In the genomic region with DNA sequence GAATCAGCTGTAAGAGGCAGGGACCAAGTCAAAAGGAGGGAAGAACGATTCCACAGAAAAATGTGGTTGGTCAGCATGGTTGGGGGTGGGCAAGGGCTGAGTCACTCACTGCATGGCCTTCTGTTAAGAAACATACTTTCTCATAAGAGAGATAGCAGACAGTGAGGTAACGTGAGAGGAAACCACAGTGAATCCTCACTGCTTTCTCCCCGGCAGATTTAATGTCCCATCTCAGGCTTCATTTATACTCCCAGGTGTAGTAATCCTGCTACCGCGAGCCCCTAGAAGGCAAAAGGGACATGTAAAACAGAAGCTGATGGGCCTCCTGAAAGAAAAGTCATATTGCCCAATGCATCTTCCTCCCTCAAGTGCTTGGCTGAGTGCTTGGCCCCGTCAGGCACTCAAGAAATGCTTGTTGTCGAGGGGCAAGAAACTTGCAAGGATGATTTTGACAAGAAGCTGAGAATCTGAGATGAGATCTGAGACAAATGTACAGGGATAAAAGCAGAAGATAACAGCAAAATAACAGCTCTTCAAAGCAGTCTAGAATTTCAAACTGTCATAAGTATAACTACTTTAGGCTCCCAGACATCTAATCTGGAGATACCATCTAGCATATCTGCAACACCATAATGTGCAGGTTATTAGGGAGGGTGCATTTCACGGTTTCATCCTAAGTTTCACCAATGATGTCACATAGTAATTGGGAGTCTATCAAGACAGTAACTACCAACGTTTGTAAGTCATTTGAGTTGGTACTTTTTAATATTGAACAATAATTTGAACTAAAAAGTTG, we compare ENCODE assay signal across 8 cellular contexts. TPM values are rescaled to one million over a fixed set of nuclear protein-coding genes. Genes with fewer than 3 reads are reported as not detected.
DNase-seq lines count a peak whose midpoint lies in the region; ATAC-seq and TF ChIP-seq lines count a peak whose summit lies in the region.

No MANE protein-coding gene starts in this region.

- H3K4me1 ChIP-seq in HEK293 (ENCODE audit: control insufficient read depth, insufficient read depth, low read length): no peaks in the 10 kb centered on the region
- peaks cover 12% of the 10 kb centered on the region for H3K4me1 ChIP-seq in skeletal muscle satellite cell (ENCODE audit: control insufficient read depth, insufficient read depth, low read length)

- TF ChIP-seq CTCF in AG10803 (conservative IDR thresholded peaks at IDR 0.05; ENCODE audit: low read length) (no peak), HEK293 (tag by site-specific recombination; IDR thresholded peaks at IDR 0.05) (no peak)

- no peak overlapping the region for H3K27ac ChIP-seq in HEK293 (ENCODE audit: extremely low read depth, low read depth, low read length)

- H3K9me3 ChIP-seq in HEK293 (ENCODE audit: control insufficient read depth, insufficient read depth, low read depth, low read length): no peaks in the 10 kb centered on the region
- no peaks in the 10 kb centered on the region for H3K9me3 ChIP-seq in skeletal muscle satellite cell (replicated peaks; ENCODE audit: low read length)

- POLR2A ChIA-PET in HEK293 (lab: Yijun Ruan, JAX) (no interaction called here), HEK293T (lab: Yijun Ruan, JAX) (no interaction called here)

- DNase-seq in AG10803 (ENCODE audit: low read depth): peak; percentile 85
- peak; percentile 30 for DNase-seq in SW480 (ENCODE audit: low spot score)
- DNase-seq in fibroblast of gingiva (ENCODE audit: low read depth): peak; percentile 65
- no peak for DNase-seq in HEK293T (ENCODE audit: extremely low spot score)

- no peaks in the 10 kb centered on the region for H3K27me3 ChIP-seq in skeletal muscle satellite cell (ENCODE audit: control insufficient read depth, insufficient read depth, low read length)

- H3K36me3 ChIP-seq in HEK293 (ENCODE audit: control insufficient read depth in 2 of 2, insufficient read depth in 1 of 2, low read length in 2 of 2) (no peaks in the 10 kb centered on the region), skeletal muscle satellite cell (ENCODE audit: insufficient read depth, low read length) (no peaks in the 10 kb centered on the region)

- ATAC-seq in GM18519 (IDR thresholded peaks at IDR 0.05; ENCODE audit: low FRiP score, unreplicated experiment) (no peak), GM18909 (IDR thresholded peaks at IDR 0.05; ENCODE audit: poor library complexity, unreplicated experiment) (no peak)

- H3K4me3 ChIP-seq in AG10803 (ENCODE audit: low read length) (peak overlapping the region; percentile 13; the same call in 1 of the 2 replicates), HEK293 (ENCODE audit: low read depth, low read length) (no peak overlapping the region), skeletal muscle satellite cell (ENCODE audit: low read length) (no peak overlapping the region)

- CTCF ChIA-PET in HEK293 (lab: Yijun Ruan, JAX): interaction anchor here (0.7 to 1.1 kb wide), 2 partner anchors 36 to 57 kb away, joined by 3 to 4 read pairs; no protein-coding TSS in a partner anchor
- CTCF ChIA-PET in HEK293T (lab: Yijun Ruan, JAX): no interaction called here

- H3K9ac ChIP-seq in skeletal muscle satellite cell (ENCODE audit: low read depth, low read length): no peak overlapping the region

- peak overlapping the region; percentile 63 for H3K4me2 ChIP-seq in skeletal muscle satellite cell (ENCODE audit: low read length)

TF ChIP-seq in HEK293, 187 proteins besides CTCF, POLR2A, EP300 and RAD21 (continues in another document):
- TF ChIP-seq ZIC2 (tag by site-specific recombination; IDR thresholded peaks at IDR 0.05) (no peak), ZNF843 (tag by site-specific recombination; IDR thresholded peaks at IDR 0.05) (no peak), ZNF561 (tag by site-specific recombination; IDR thresholded peaks at IDR 0.05; ENCODE audit: borderline replicate concordance) (no peak), PRDM1 (tag by site-specific recombination; IDR thresholded peaks at IDR 0.05) (peak; percentile 74), ZNF23 (tag by site-specific recombination; IDR thresholded peaks at IDR 0.05; ENCODE audit: borderline replicate concordance) (no peak), BCL11B (tag by site-specific recombination; IDR thresholded peaks at IDR 0.05; ENCODE audit: low read depth) (no peak), ZNF292 (tag by site-specific recombination; IDR thresholded peaks at IDR 0.05; ENCODE audit: borderline replicate concordance, low read depth) (no peak), GLI2 (tag by site-specific recombination; IDR thresholded peaks at IDR 0.05; ENCODE audit: borderline replicate concordance, low read depth) (no peak), TRIM28 (IDR thresholded peaks at IDR 0.05; ENCODE audit: borderline replicate concordance, low read length) (no peak), ZNF558 (tag by site-specific recombination; IDR thresholded peaks at IDR 0.05) (no peak), ZNF266 (tag by site-specific recombination; IDR thresholded peaks at IDR 0.05; ENCODE audit: low read depth) (no peak)
- TF ChIP-seq, protein P1, sequence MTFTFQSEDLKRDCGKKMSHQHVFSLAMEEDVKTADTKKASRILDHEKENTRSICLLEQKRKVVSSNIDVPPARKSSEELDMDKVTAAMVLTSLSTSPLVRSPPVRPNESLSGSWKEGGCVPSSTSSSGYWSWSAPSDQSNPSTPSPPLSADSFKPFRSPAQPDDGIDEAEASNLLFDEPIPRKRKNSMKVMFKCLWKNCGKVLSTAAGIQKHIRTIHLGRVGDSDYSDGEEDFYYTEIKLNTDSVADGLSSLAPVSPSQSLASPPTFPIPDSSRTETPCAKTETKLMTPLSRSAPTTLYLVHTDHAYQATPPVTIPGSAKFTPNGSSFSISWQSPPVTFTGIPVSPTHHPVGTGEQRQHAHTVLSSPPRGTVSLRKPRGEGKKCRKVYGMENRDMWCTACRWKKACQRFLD (tag by site-specific recombination; IDR thresholded peaks at IDR 0.05): no peak
- TF ChIP-seq, protein P2, sequence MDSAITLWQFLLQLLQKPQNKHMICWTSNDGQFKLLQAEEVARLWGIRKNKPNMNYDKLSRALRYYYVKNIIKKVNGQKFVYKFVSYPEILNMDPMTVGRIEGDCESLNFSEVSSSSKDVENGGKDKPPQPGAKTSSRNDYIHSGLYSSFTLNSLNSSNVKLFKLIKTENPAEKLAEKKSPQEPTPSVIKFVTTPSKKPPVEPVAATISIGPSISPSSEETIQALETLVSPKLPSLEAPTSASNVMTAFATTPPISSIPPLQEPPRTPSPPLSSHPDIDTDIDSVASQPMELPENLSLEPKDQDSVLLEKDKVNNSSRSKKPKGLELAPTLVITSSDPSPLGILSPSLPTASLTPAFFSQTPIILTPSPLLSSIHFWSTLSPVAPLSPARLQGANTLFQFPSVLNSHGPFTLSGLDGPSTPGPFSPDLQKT (IDR thresholded peaks at IDR 0.05; ENCODE audit: borderline replicate concordance, low read depth, low read length): no peak

TF ChIP-seq in HEK293T, 16 proteins besides CTCF, POLR2A, EP300 and RAD21:
- no peak for TF ChIP-seq HDGF (IDR thresholded peaks at IDR 0.05; ENCODE audit: borderline replicate concordance)
- no peak for TF ChIP-seq ARNT (IDR thresholded peaks at IDR 0.05)
- no peak for TF ChIP-seq ELF4 (IDR thresholded peaks at IDR 0.05)
- no peak for TF ChIP-seq SP1 (IDR thresholded peaks at IDR 0.05)

RNA-seq across cellular contexts. Expression of a gene that starts 40.2 kb away (rescaled TPM):
- total RNA-seq in skeletal muscle satellite cell (2012; rRNA removed): 21.2 and 24.3 TPM in 2 replicates
